Comparison of ENCODE assay signal across 24 cellular contexts in the genomic region with DNA sequence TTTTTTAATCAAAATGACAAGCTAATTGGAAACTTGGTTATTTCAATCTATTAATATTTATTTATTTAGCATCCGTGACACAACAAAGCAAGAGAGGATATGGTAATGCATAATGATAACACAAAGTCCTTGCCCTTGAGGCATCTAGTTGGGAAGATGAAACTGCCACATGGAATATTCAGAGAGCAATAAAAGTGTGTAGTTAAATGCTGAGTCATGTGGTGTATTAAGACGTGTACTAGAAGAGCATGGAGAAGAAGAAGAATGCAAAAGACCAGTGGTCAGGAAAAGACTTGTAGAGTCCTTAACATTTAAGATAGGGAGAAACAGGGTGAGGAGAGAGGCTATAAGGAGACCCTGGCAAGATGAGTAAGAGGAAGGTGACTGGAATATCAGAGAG. TPM values are rescaled to one million over a fixed set of nuclear protein-coding genes. Genes with fewer than 3 reads are reported as not detected.
"Had no signal": no experiment of that assay in that cellular context is flagged by ENCODE, and none has a peak within 500 bp of the region (broad histone marks: within the 10 kb centered on the region; RNA-seq: fewer than 3 reads in every experiment).

No MANE protein-coding gene starts in this region.

- H3K27ac ChIP-seq: esophagus squamous epithelium, heart right ventricle, ovary, tibial nerve, uterus had no signal

- H3K4me1 ChIP-seq: esophagus squamous epithelium, heart right ventricle, tibial nerve, uterus had no signal

- H3K9me3 ChIP-seq: esophagus squamous epithelium, gastroesophageal sphincter, heart right ventricle, ovary, tibial nerve, uterus had no signal

- H3K4me3 ChIP-seq: esophagus squamous epithelium, gastroesophageal sphincter, heart right ventricle, lung, ovary, tibial nerve, uterus had no signal

- DNase-seq: activated CD4-positive, alpha-beta T cell treated with anti-CD3 and anti-CD28 coated beads, Interleukin-2, amount 10 ng/mL, durations not matched to agents 24 days and 14 days; activated CD4-positive, CD25-positive, alpha-beta regulatory T cell; activated CD8-positive, alpha-beta memory T cell treated with anti-CD3 and anti-CD28 coated beads, Interleukin-2, amount 50 U/mL, for 4 hours; activated CD8-positive, alpha-beta T cell treated with anti-CD3 and anti-CD28 coated beads, Interleukin-2, amount 10 ng/mL, durations not matched to agents 7 days and 5 days; activated effector memory CD4-positive, alpha-beta T cell treated with anti-CD3 and anti-CD28 coated beads, Interleukin-2, amount 50 U/mL, for 16 hours; activated T-cell treated with anti-CD3 and anti-CD28 coated beads, Interleukin-2, amount 50 U/mL, for 48 hours; amniotic stem cell; central memory CD4-positive, alpha-beta T cell; cortex of kidney; effector CD4-positive, alpha-beta T cell; esophagus squamous epithelium; heart right ventricle; left colon; ovary; stimulated activated CD4-positive, alpha-beta T cell treated with anti-CD3 and anti-CD28 coated beads, Interleukin-15, amount 100 ng/mL, for 24 hours; stimulated activated CD4-positive, alpha-beta T cell treated with anti-CD3 and anti-CD28 coated beads, Interleukin-4, amount 100 ng/mL, for 1 hour; stimulated activated naive CD4-positive, alpha-beta T cell; substantia nigra; uterus had no signal

- H3K36me3 ChIP-seq: esophagus squamous epithelium, gastroesophageal sphincter, heart right ventricle, ovary, tibial nerve, uterus had no signal

- H3K27me3 ChIP-seq: esophagus squamous epithelium, gastroesophageal sphincter, heart right ventricle, ovary, tibial nerve, uterus had no signal

- ATAC-seq: activated CD8-positive, alpha-beta T cell treated with anti-CD3 and anti-CD28 coated beads, Interleukin-2, amount 10 ng/mL, durations not matched to agents 7 days and 5 days; gastroesophageal sphincter; heart right ventricle; left colon had no signal

RNA-seq across cellular contexts. Expression of gene CTXN3, which starts 24.5 kb away (rescaled TPM):
- total RNA-seq: activated CD4-positive, alpha-beta T cell treated with anti-CD3 and anti-CD28 coated beads, Interleukin-2, amount 10 ng/mL, durations not matched to agents 24 days and 14 days; activated CD8-positive, alpha-beta T cell treated with anti-CD3 and anti-CD28 coated beads, Interleukin-2, amount 10 ng/mL, durations not matched to agents 7 days and 5 days; heart right ventricle; left colon; lung; ovary; pulmonary artery endothelial cell; T-helper 2 cell treated with Interferon-gamma antibody and Interleukin-4, amounts not matched to agents 100 ng/mL and 5 ng/mL, for 36 hours; tibial nerve; uterus had no signal
- polyA plus RNA-seq: heart right ventricle, lung, ovary had no signal

RNA-seq across cellular contexts. Expression of gene CCDC192, which starts 29.8 kb away (rescaled TPM):
- total RNA-seq: activated CD4-positive, alpha-beta T cell treated with anti-CD3 and anti-CD28 coated beads, Interleukin-2, amount 10 ng/mL, durations not matched to agents 24 days and 14 days; activated CD8-positive, alpha-beta T cell treated with anti-CD3 and anti-CD28 coated beads, Interleukin-2, amount 10 ng/mL, durations not matched to agents 7 days and 5 days; esophagus squamous epithelium; left colon; pulmonary artery endothelial cell; T-helper 2 cell treated with Interferon-gamma antibody and Interleukin-4, amounts not matched to agents 100 ng/mL and 5 ng/mL, for 36 hours had no signal
